In the genomic region with DNA sequence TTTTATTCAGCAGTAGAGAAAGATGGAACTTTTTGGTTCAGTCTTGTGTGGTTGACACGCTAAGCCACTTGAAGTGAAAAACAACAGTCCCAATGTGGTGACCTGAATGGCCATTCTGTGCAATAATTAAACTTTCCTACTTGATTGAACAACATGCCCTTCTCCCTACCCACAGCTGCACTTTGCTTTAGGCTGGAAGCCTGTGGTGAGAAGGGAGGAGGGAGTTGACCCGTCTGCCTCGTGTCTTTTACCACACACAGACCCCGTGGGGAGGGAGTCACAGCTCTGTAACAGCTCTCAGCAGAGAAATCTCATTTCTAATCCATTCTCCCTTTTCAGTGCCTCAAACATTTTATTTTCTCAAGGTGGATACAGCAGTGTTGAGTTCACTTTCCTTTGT, we compare ENCODE assay signal across 26 cellular contexts.
DNase-seq lines count a peak whose midpoint lies in the region; ATAC-seq and TF ChIP-seq lines count a peak whose summit lies in the region.
"Had no signal": no experiment of that assay in that cellular context is flagged by ENCODE, and none has a peak within 500 bp of the region (broad histone marks: within the 10 kb centered on the region; RNA-seq: fewer than 3 reads in every experiment).

No MANE protein-coding gene starts in this region.

- no peaks in the 10 kb centered on the region for H3K27me3 ChIP-seq in neural progenitor cell
- H3K27me3 ChIP-seq: heart right ventricle, transverse colon had no signal

- ATAC-seq in GM18505 (IDR thresholded peaks at IDR 0.05; ENCODE audit: unreplicated experiment) (no peak), GM19463 (IDR thresholded peaks at IDR 0.05; ENCODE audit: unreplicated experiment) (no peak), HG03196 (IDR thresholded peaks at IDR 0.05; ENCODE audit: unreplicated experiment) (no peak), HG02610 (IDR thresholded peaks at IDR 0.05; ENCODE audit: unreplicated experiment) (no peak)
- ATAC-seq: activated CD8-positive, alpha-beta memory T cell treated with anti-CD3 and anti-CD28 coated beads, Interleukin-2, amount 10 ng/mL, durations not matched to agents 7 days and 5 days; heart right ventricle; naive thymus-derived CD4-positive, alpha-beta T cell had no signal

- peak overlapping the region; percentile 41 for H3K4me2 ChIP-seq in neural progenitor cell
- H3K4me2 ChIP-seq: PC-9, smooth muscle cell had no signal

- H3K36me3 ChIP-seq in HEK293 (ENCODE audit: control insufficient read depth in 2 of 2, insufficient read depth in 1 of 2, low read length in 2 of 2) (no peaks in the 10 kb centered on the region), neural progenitor cell (no peaks in the 10 kb centered on the region)
- H3K36me3 ChIP-seq: heart right ventricle, transverse colon had no signal

- H3K9ac ChIP-seq in neural progenitor cell = no peak overlapping the region

- H2AFZ ChIP-seq in neural progenitor cell (replicated peaks) = no peak overlapping the region
- H2AFZ ChIP-seq: PC-9 had no signal

- H3K4me1 Mint-ChIP-seq in neural progenitor cell = peaks cover 11% of the 10 kb centered on the region
- H3K4me1 Mint-ChIP-seq: activated naive CD8-positive, alpha-beta T cell treated with anti-CD3 and anti-CD28 coated beads, Interleukin-2, amount 50 U/mL, for 24 hours; naive thymus-derived CD4-positive, alpha-beta T cell had no signal

- H3K4me1 ChIP-seq in HEK293 (ENCODE audit: control insufficient read depth, insufficient read depth, low read length) (no peaks in the 10 kb centered on the region), neural progenitor cell (peaks cover 15% of the 10 kb centered on the region)

- no peak overlapping the region for H3K4me3 ChIP-seq in HEK293 (ENCODE audit: low read depth, low read length)
- no peak overlapping the region for H3K4me3 ChIP-seq in neural progenitor cell
- H3K4me3 ChIP-seq: heart right ventricle, PC-9, smooth muscle cell, transverse colon had no signal

- POLR2A ChIA-PET in HEK293 (lab: Yijun Ruan, JAX) = no interaction called here

- DNase-seq in RPMI7951 (ENCODE audit: low read depth) (peak; percentile 42), glomerular visceral epithelial cell (ENCODE audit: extremely low spot score) (peak; percentile 52), neural progenitor cell (ENCODE audit: low spot score) (peak; percentile 38)
- DNase-seq: activated CD4-positive, CD25-positive, alpha-beta regulatory T cell; activated CD8-positive, alpha-beta memory T cell treated with anti-CD3 and anti-CD28 coated beads, Interleukin-2, amount 10 ng/mL, durations not matched to agents 7 days and 5 days; activated naive CD8-positive, alpha-beta T cell treated with anti-CD3 and anti-CD28 coated beads, Interleukin-2, amount 50 U/mL, for 24 hours; activated T-cell treated with anti-CD3 and anti-CD28 coated beads, Interleukin-2, amount 50 U/mL, for 48 hours; CD8-positive, alpha-beta memory T cell; GOT3; heart right ventricle; left cardiac atrium; naive thymus-derived CD4-positive, alpha-beta T cell; NCI-H2107; NCI-H446; PC-9; SHP77 treated with DMSO at 0.1 percent for 48 hours; stimulated activated CD4-positive, alpha-beta T cell treated with anti-CD3 and anti-CD28 coated beads, Interleukin-1b, Interleukin-23, amount 100 ng/mL, for 48 hours; transverse colon had no signal

- H3K4me3 Mint-ChIP-seq in neural progenitor cell = no peak overlapping the region
- H3K4me3 Mint-ChIP-seq: activated CD8-positive, alpha-beta memory T cell treated with anti-CD3 and anti-CD28 coated beads, Interleukin-2, amount 10 ng/mL, durations not matched to agents 7 days and 5 days; activated naive CD8-positive, alpha-beta T cell treated with anti-CD3 and anti-CD28 coated beads, Interleukin-2, amount 50 U/mL, for 24 hours; brain; CD8-positive, alpha-beta memory T cell; naive thymus-derived CD4-positive, alpha-beta T cell had no signal

- H3K9me3 ChIP-seq in HEK293 (ENCODE audit: control insufficient read depth, insufficient read depth, low read depth, low read length) (no peaks in the 10 kb centered on the region), neural progenitor cell (ENCODE audit: low read depth) (no peaks in the 10 kb centered on the region)
- H3K9me3 ChIP-seq: heart right ventricle, transverse colon had no signal

- H4K20me1 ChIP-seq in neural progenitor cell (ENCODE audit: low read depth) = no peaks in the 10 kb centered on the region

- CTCF ChIA-PET in HEK293 (lab: Yijun Ruan, JAX) = interaction anchor here (1.2 kb wide), 1 partner anchor 151 kb away, joined by 3 read pairs; no protein-coding TSS in a partner anchor

- H3K79me2 ChIP-seq in neural progenitor cell (ENCODE audit: low read depth) = no peaks in the 10 kb centered on the region

- H3K9me3 Mint-ChIP-seq in neural progenitor cell = peaks cover 3% of the 10 kb centered on the region
- H3K9me3 Mint-ChIP-seq: activated naive CD8-positive, alpha-beta T cell treated with anti-CD3 and anti-CD28 coated beads, Interleukin-2, amount 50 U/mL, for 24 hours; CD8-positive, alpha-beta memory T cell; naive thymus-derived CD4-positive, alpha-beta T cell had no signal

- H3K27me3 Mint-ChIP-seq in neural progenitor cell (ENCODE audit: insufficient read depth, low read depth) = peaks cover 10% of the 10 kb centered on the region

- H3K27ac ChIP-seq in HEK293 (ENCODE audit: extremely low read depth, low read depth, low read length) = no peak overlapping the region
- H3K27ac ChIP-seq in neural progenitor cell = no peak overlapping the region
- H3K27ac ChIP-seq: epithelial cell of prostate, heart right ventricle, PC-9, transverse colon had no signal

- no peaks in the 10 kb centered on the region for H3K36me3 Mint-ChIP-seq in neural progenitor cell
- H3K36me3 Mint-ChIP-seq: activated CD8-positive, alpha-beta memory T cell treated with anti-CD3 and anti-CD28 coated beads, Interleukin-2, amount 10 ng/mL, durations not matched to agents 7 days and 5 days; brain had no signal

- TF ChIP-seq POLR2A in GM18505 (IDR thresholded peaks at IDR 0.05; ENCODE audit: borderline replicate concordance, extremely low read depth, insufficient read depth, insufficient read length) = no peak

- no peak overlapping the region for H3K27ac Mint-ChIP-seq in neural progenitor cell
- H3K27ac Mint-ChIP-seq: activated CD8-positive, alpha-beta memory T cell treated with anti-CD3 and anti-CD28 coated beads, Interleukin-2, amount 10 ng/mL, durations not matched to agents 7 days and 5 days; naive thymus-derived CD4-positive, alpha-beta T cell had no signal

- H3F3A ChIP-seq in neural progenitor cell (ENCODE audit: low read depth) = peaks cover 8% of the 10 kb centered on the region

- TF ChIP-seq CTCF in HEK293 (tag by site-specific recombination; IDR thresholded peaks at IDR 0.05) (no peak), neural progenitor cell (IDR thresholded peaks at IDR 0.05) (no peak)

TF ChIP-seq in HEK293, 187 proteins besides CTCF, POLR2A, EP300 and RAD21:
- TF ChIP-seq ZNF501 (tag by site-specific recombination; IDR thresholded peaks at IDR 0.05) (no peak), PRDM10 (tag by site-specific recombination; IDR thresholded peaks at IDR 0.05) (0 out of 2 replicates have a peak, but pooled peaks have one; percentile 16), ZNF341 (tag by site-specific recombination; IDR thresholded peaks at IDR 0.05; ENCODE audit: low read depth) (peak; percentile 82)
